Comparison of ENCODE assay signal across 1 cellular context in the genomic region with DNA sequence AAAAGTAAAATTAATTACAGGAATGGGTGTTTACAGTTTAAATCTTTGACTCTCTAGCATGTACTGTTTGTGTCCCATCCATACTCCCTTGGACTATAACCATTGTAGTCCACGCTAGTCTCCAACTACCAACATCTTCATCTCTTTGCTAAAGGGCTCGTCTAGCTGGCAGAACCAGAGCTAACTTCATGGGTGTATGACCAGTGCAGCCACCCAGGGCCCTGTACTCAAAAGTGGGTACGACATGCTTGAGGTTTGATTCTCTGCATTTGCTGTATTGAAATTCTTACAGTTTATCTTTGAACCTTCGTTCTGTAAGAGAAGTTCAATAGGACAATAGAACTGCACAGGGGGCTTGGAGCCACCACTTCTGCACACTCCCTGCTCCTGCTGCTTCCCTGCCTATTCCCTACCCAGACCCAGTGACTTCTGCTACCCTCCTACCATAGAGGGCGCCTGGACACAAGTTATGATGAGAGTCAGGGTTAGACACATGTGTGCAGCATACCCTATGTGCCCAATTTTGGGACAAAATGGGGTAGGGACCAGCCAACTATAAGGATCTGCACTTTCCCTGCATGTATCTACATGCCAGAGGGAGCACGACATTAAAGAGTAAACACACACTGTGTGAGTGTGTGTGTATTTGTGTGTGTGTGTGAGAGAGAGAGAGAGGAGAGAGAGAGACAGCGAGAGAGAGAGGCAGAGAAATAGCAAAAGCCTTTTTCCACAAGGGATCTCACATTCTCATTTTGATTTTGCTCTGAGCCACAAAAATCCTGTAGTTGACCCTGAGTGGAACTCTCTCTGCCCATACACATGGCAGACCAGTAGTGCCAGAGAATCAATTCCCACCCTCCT.
TF ChIP-seq lines count a peak whose summit lies in the region.

No MANE protein-coding gene starts in this region.

TF ChIP-seq in GM23338, 12 proteins besides CTCF, POLR2A, EP300 and RAD21 (continued from another document):
- no peak for TF ChIP-seq STAT1 (IDR thresholded peaks at IDR 0.05; ENCODE audit: unreplicated experiment)
- TF ChIP-seq, protein P1, sequence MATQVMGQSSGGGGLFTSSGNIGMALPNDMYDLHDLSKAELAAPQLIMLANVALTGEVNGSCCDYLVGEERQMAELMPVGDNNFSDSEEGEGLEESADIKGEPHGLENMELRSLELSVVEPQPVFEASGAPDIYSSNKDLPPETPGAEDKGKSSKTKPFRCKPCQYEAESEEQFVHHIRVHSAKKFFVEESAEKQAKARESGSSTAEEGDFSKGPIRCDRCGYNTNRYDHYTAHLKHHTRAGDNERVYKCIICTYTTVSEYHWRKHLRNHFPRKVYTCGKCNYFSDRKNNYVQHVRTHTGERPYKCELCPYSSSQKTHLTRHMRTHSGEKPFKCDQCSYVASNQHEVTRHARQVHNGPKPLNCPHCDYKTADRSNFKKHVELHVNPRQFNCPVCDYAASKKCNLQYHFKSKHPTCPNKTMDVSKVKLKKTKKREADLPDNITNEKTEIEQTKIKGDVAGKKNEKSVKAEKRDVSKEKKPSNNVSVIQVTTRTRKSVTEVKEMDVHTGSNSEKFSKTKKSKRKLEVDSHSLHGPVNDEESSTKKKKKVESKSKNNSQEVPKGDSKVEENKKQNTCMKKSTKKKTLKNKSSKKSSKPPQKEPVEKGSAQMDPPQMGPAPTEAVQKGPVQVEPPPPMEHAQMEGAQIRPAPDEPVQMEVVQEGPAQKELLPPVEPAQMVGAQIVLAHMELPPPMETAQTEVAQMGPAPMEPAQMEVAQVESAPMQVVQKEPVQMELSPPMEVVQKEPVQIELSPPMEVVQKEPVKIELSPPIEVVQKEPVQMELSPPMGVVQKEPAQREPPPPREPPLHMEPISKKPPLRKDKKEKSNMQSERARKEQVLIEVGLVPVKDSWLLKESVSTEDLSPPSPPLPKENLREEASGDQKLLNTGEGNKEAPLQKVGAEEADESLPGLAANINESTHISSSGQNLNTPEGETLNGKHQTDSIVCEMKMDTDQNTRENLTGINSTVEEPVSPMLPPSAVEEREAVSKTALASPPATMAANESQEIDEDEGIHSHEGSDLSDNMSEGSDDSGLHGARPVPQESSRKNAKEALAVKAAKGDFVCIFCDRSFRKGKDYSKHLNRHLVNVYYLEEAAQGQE (IDR thresholded peaks at IDR 0.05; ENCODE audit: unreplicated experiment), result no peak
- TF ChIP-seq EZH2phosphoT487 (IDR thresholded peaks at IDR 0.05; ENCODE audit: unreplicated experiment), result no peak
- no peak for TF ChIP-seq POLR2AphosphoS5 (IDR thresholded peaks at IDR 0.05; ENCODE audit: low read depth)
- TF ChIP-seq, protein P2, sequence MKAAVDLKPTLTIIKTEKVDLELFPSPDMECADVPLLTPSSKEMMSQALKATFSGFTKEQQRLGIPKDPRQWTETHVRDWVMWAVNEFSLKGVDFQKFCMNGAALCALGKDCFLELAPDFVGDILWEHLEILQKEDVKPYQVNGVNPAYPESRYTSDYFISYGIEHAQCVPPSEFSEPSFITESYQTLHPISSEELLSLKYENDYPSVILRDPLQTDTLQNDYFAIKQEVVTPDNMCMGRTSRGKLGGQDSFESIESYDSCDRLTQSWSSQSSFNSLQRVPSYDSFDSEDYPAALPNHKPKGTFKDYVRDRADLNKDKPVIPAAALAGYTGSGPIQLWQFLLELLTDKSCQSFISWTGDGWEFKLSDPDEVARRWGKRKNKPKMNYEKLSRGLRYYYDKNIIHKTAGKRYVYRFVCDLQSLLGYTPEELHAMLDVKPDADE (IDR thresholded peaks at IDR 0.05), result no peak
